ENCODE assay signal across 8 cellular contexts in genomic region chr17:31095239-31096105, GRCh38. TPM values are rescaled to one million over a fixed set of nuclear protein-coding genes. Genes with fewer than 3 reads are reported as not detected.
DNase-seq lines count a peak whose midpoint lies in the region; ATAC-seq, FAIRE-seq and TF ChIP-seq lines count a peak whose summit lies in the region.

No MANE protein-coding gene starts in this region.

- no peaks in the 10 kb centered on the region for H3K4me1 ChIP-seq in kidney (ENCODE audit: control insufficient read depth in 1 of 2, insufficient read depth in 1 of 2, low read depth in 1 of 2, low read length in 2 of 2)

- DNase-seq in NAMALWA (ENCODE audit: low spot score) (peak; percentile 45), choroid plexus epithelial cell (ENCODE audit: low read depth) (peak; percentile 49), kidney (peak; percentile 92), NCI-H1930 (lab: John Stamatoyannopoulos, UW) (no peak)
- peak; percentile 11 for DNase-seq in stimulated activated CD4-positive, alpha-beta T cell treated with anti-CD3 and anti-CD28 coated beads, Interleukin-12 subunit alpha, Interleukin-12 subunit beta, amount 100 ng/mL, for 4 hours

- H3K36me3 ChIP-seq in kidney (ENCODE audit: control insufficient read depth in 1 of 2, insufficient read depth in 2 of 2, low read length in 2 of 2): no peaks in the 10 kb centered on the region

- H3K27ac ChIP-seq in C4-2B (peak overlapping the region; percentile 94), VCaP (peak overlapping the region; percentile 94), kidney (ENCODE audit: low read depth in 2 of 2, low read length in 2 of 2) (peak overlapping the region; percentile 93 to 95)

- H3K9me3 ChIP-seq in kidney (ENCODE audit: control insufficient read depth in 1 of 2, low read length in 2 of 2): no peaks in the 10 kb centered on the region

- TF ChIP-seq CTCF in C4-2B (conservative IDR thresholded peaks at IDR 0.05) (no peak), VCaP (conservative IDR thresholded peaks at IDR 0.05) (no peak), choroid plexus epithelial cell (conservative IDR thresholded peaks at IDR 0.05; ENCODE audit: low read depth, low read length) (no peak), kidney (IDR thresholded peaks at IDR 0.05; ENCODE audit: borderline replicate concordance, extremely low read depth, insufficient read depth) (no peak)

- peak overlapping the region; percentile 71 to 89 for H3K9ac ChIP-seq in kidney (ENCODE audit: low read length in 2 of 2)

- ATAC-seq in GM21390 (IDR thresholded peaks at IDR 0.05; ENCODE audit: unreplicated experiment): peak; percentile 2

- peak overlapping the region; percentile 82 for H3K4me3 ChIP-seq in choroid plexus epithelial cell (ENCODE audit: low read depth, low read length)
- H3K4me3 ChIP-seq in kidney (ENCODE audit: low read length in 2 of 2): peak overlapping the region; percentile 80 to 86

- FAIRE-seq in kidney (lab: Jason Lieb, UNC): no peak

- intact Hi-C loops in kidney (cut with DNase I): no loop called here

RNA-seq across cellular contexts. Expression of gene NF1, which starts 0.7 kb away (rescaled TPM):
- 61.3 TPM for total RNA-seq in kidney
- polyA plus RNA-seq in kidney (ENCODE audit: insufficient read depth, low read depth, low replicate concordance): 7.8 TPM

Comparison
In these comparisons a context has a peak if more than half of its experiments do, and no peak if none do; other contexts are left out.
1. DNase-seq: peak in NAMALWA (single experiment), choroid plexus epithelial cell (single experiment), kidney (single experiment) and stimulated activated CD4-positive, alpha-beta T cell treated with anti-CD3 and anti-CD28 coated beads, Interleukin-12 subunit alpha, Interleukin-12 subunit beta, amount 100 ng/mL, for 4 hours (single experiment); none in NCI-H1930 (0 of 2).
2. Peak in every context shown above with its lines, with median percentiles within 50 percentile points of each other: H3K27ac ChIP-seq.